ENCODE assay signal across 1 cellular context in the genomic region with DNA sequence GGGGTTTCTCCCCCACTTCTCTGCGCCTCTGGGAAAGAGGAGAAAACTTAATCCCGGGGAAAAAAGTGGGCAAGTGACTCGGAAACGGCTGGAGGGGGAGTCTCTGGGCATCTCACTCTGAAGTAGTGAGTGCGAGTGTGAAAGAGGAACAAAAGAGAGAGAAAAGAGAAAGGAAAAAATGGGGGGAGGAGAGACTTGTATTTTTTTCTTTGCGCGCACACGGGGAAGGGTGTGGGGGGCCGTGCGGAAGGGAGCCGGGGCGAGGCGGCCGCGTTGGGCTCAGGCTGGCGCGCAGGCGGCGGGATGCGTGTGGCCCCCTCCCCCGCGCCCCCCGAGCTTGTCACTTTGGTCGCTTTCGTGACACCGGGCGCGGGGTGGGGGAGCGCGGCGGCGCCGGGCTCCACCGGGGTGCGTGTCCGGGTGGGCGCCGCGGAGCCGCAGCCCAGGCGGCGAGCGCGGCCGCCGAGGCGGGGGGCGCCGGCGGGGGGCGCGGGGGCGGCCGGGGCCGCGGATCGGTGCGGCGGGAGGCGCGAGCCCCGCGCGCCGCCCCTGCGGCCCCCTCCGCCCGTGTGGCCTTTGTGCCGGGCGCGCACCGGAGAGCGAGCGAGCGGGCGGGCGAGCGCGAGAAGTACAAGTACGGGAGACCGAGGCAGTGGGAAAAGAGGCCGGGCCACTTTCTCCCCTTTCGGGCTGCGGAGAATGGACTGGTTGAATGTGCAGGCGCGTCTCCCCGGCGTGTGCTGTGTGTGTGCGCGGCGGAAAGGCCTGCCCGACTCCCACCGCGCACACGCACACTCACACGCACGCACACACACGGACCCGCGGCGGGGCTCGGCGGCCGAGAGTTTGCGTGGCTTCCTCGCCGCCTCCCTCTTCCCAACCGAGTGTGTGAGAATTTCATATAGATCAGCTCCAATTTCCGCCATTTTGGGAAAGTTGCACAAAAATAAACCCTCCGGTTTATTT.
TF ChIP-seq lines count a peak whose summit lies in the region.

No MANE protein-coding gene starts in this region.

TF ChIP-seq in HEK293, 187 proteins besides CTCF, POLR2A, EP300 and RAD21 (continued from another document and continues in another):
- TF ChIP-seq, protein P1, sequence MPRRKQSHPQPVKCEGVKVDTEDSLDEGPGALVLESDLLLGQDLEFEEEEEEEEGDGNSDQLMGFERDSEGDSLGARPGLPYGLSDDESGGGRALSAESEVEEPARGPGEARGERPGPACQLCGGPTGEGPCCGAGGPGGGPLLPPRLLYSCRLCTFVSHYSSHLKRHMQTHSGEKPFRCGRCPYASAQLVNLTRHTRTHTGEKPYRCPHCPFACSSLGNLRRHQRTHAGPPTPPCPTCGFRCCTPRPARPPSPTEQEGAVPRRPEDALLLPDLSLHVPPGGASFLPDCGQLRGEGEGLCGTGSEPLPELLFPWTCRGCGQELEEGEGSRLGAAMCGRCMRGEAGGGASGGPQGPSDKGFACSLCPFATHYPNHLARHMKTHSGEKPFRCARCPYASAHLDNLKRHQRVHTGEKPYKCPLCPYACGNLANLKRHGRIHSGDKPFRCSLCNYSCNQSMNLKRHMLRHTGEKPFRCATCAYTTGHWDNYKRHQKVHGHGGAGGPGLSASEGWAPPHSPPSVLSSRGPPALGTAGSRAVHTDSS (tag by site-specific recombination; IDR thresholded peaks at IDR 0.05) = no peak
- TF ChIP-seq ZBTB17 (tag by site-specific recombination; IDR thresholded peaks at IDR 0.05) (no peak), ZSCAN23 (tag by site-specific recombination; IDR thresholded peaks at IDR 0.05) (no peak), ZNF830 (tag by site-specific recombination; IDR thresholded peaks at IDR 0.05; ENCODE audit: low read depth) (no peak), BCL11B (tag by site-specific recombination; IDR thresholded peaks at IDR 0.05; ENCODE audit: low read depth) (no peak), ZNF768 (tag by site-specific recombination; IDR thresholded peaks at IDR 0.05) (no peak), ZNF335 (tag by site-specific recombination; conservative IDR thresholded peaks at IDR 0.05) (peak; percentile 27), HOXC10 (CRISPR knock-in tag; IDR thresholded peaks at IDR 0.05) (no peak), ZFHX2 (tag by site-specific recombination; conservative IDR thresholded peaks at IDR 0.05) (no peak; the same call in 1 of the 2 replicates), ZNF548 (tag by site-specific recombination; IDR thresholded peaks at IDR 0.05) (no peak), YY1 (tag by site-specific recombination; IDR thresholded peaks at IDR 0.05) (no peak), ZNF629 (tag by site-specific recombination; IDR thresholded peaks at IDR 0.05) (no peak), ZNF792 (tag by site-specific recombination; IDR thresholded peaks at IDR 0.05) (no peak), ZNF777 (tag by site-specific recombination; IDR thresholded peaks at IDR 0.05; ENCODE audit: borderline replicate concordance) (no peak), ZNF747 (tag by site-specific recombination; IDR thresholded peaks at IDR 0.05) (no peak), ZNF501 (tag by site-specific recombination; IDR thresholded peaks at IDR 0.05) (peak; percentile 33; the same call in 1 of the 2 replicates), ZNF623 (tag by site-specific recombination; IDR thresholded peaks at IDR 0.05) (no peak), ZNF202 (tag by site-specific recombination; IDR thresholded peaks at IDR 0.05; ENCODE audit: borderline replicate concordance) (no peak), ZNF514 (tag by site-specific recombination; IDR thresholded peaks at IDR 0.05) (no peak), ZNF354C (tag by site-specific recombination; IDR thresholded peaks at IDR 0.05; ENCODE audit: borderline replicate concordance, low read depth) (no peak), ZBTB21 (tag by site-specific recombination; IDR thresholded peaks at IDR 0.05) (no peak), ZNF791 (tag by site-specific recombination; IDR thresholded peaks at IDR 0.05) (no peak), PRDM1 (tag by site-specific recombination; IDR thresholded peaks at IDR 0.05) (peak; percentile 90), ZNF121 (tag by site-specific recombination; IDR thresholded peaks at IDR 0.05) (no peak), ZNF433 (tag by site-specific recombination; IDR thresholded peaks at IDR 0.05; ENCODE audit: low read depth) (no peak), ZNF140 (tag by site-specific recombination; IDR thresholded peaks at IDR 0.05) (no peak), ZNF302 (tag by site-specific recombination; IDR thresholded peaks at IDR 0.05; ENCODE audit: low read depth) (no peak), ZNF366 (tag by site-specific recombination; conservative IDR thresholded peaks at IDR 0.05) (peak; percentile 89), ZNF624 (tag by site-specific recombination; IDR thresholded peaks at IDR 0.05) (no peak), ZSCAN30 (tag by site-specific recombination; IDR thresholded peaks at IDR 0.05) (0 out of 2 replicates have a peak, but pooled peaks have one; percentile 17), KLF1 (tag by site-specific recombination; IDR thresholded peaks at IDR 0.05) (no peak), ZNF10 (tag by site-specific recombination; IDR thresholded peaks at IDR 0.05) (no peak), SETDB1 (IDR thresholded peaks at IDR 0.05; ENCODE audit: insufficient read length, low read length) (no peak), ZNF221 (tag by site-specific recombination; IDR thresholded peaks at IDR 0.05; ENCODE audit: borderline replicate concordance) (no peak), SCRT2 (tag by site-specific recombination; IDR thresholded peaks at IDR 0.05) (no peak), ZNF16 (tag by site-specific recombination; IDR thresholded peaks at IDR 0.05; ENCODE audit: low read depth) (no peak), SP3 (tag by site-specific recombination; IDR thresholded peaks at IDR 0.05) (no peak), ZNF223 (tag by site-specific recombination; IDR thresholded peaks at IDR 0.05) (no peak), HOXD13 (CRISPR knock-in tag; IDR thresholded peaks at IDR 0.05; ENCODE audit: borderline replicate concordance) (no peak), ZNF416 (tag by site-specific recombination; IDR thresholded peaks at IDR 0.05) (no peak), ZNF701 (tag by site-specific recombination; IDR thresholded peaks at IDR 0.05) (no peak)
- TF ChIP-seq, protein P2, sequence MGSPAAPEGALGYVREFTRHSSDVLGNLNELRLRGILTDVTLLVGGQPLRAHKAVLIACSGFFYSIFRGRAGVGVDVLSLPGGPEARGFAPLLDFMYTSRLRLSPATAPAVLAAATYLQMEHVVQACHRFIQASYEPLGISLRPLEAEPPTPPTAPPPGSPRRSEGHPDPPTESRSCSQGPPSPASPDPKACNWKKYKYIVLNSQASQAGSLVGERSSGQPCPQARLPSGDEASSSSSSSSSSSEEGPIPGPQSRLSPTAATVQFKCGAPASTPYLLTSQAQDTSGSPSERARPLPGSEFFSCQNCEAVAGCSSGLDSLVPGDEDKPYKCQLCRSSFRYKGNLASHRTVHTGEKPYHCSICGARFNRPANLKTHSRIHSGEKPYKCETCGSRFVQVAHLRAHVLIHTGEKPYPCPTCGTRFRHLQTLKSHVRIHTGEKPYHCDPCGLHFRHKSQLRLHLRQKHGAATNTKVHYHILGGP (tag by site-specific recombination; IDR thresholded peaks at IDR 0.05) = no peak
- TF ChIP-seq, protein P3, sequence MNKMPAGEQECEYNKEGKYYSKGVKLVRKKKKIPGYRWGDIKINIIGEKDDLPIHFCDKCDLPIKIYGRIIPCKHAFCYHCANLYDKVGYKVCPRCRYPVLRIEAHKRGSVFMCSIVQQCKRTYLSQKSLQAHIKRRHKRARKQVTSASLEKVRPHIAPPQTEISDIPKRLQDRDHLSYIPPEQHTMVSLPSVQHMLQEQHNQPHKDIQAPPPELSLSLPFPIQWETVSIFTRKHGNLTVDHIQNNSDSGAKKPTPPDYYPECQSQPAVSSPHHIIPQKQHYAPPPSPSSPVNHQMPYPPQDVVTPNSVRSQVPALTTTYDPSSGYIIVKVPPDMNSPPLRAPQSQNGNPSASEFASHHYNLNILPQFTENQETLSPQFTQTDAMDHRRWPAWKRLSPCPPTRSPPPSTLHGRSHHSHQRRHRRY (tag by site-specific recombination; IDR thresholded peaks at IDR 0.05) = no peak
- TF ChIP-seq, protein P4, sequence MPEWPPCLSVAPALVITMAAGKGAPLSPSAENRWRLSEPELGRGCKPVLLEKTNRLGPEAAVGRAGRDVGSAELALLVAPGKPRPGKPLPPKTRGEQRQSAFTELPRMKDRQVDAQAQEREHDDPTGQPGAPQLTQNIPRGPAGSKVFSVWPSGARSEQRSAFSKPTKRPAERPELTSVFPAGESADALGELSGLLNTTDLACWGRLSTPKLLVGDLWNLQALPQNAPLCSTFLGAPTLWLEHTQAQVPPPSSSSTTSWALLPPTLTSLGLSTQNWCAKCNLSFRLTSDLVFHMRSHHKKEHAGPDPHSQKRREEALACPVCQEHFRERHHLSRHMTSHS (tag by site-specific recombination; IDR thresholded peaks at IDR 0.05) = no peak
- TF ChIP-seq, protein P5, sequence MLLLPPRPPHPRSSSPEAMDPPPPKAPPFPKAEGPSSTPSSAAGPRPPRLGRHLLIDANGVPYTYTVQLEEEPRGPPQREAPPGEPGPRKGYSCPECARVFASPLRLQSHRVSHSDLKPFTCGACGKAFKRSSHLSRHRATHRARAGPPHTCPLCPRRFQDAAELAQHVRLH (tag by site-specific recombination; IDR thresholded peaks at IDR 0.05) = no peak
- TF ChIP-seq, protein P6, sequence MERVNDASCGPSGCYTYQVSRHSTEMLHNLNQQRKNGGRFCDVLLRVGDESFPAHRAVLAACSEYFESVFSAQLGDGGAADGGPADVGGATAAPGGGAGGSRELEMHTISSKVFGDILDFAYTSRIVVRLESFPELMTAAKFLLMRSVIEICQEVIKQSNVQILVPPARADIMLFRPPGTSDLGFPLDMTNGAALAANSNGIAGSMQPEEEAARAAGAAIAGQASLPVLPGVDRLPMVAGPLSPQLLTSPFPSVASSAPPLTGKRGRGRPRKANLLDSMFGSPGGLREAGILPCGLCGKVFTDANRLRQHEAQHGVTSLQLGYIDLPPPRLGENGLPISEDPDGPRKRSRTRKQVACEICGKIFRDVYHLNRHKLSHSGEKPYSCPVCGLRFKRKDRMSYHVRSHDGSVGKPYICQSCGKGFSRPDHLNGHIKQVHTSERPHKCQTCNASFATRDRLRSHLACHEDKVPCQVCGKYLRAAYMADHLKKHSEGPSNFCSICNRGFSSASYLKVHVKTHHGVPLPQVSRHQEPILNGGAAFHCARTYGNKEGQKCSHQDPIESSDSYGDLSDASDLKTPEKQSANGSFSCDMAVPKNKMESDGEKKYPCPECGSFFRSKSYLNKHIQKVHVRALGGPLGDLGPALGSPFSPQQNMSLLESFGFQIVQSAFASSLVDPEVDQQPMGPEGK (tag by site-specific recombination; IDR thresholded peaks at IDR 0.05) = peak; percentile 92
- TF ChIP-seq, protein P7, sequence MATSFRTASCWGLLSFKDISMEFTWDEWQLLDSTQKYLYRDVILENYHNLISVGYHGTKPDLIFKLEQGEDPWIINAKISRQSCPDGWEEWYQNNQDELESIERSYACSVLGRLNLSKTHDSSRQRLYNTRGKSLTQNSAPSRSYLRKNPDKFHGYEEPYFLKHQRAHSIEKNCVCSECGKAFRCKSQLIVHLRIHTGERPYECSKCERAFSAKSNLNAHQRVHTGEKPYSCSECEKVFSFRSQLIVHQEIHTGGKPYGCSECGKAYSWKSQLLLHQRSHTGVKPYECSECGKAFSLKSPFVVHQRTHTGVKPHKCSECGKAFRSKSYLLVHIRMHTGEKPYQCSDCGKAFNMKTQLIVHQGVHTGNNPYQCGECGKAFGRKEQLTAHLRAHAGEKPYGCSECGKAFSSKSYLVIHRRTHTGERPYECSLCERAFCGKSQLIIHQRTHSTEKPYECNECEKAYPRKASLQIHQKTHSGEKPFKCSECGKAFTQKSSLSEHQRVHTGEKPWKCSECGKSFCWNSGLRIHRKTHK (tag by site-specific recombination; IDR thresholded peaks at IDR 0.05) = no peak
- TF ChIP-seq, protein P8, sequence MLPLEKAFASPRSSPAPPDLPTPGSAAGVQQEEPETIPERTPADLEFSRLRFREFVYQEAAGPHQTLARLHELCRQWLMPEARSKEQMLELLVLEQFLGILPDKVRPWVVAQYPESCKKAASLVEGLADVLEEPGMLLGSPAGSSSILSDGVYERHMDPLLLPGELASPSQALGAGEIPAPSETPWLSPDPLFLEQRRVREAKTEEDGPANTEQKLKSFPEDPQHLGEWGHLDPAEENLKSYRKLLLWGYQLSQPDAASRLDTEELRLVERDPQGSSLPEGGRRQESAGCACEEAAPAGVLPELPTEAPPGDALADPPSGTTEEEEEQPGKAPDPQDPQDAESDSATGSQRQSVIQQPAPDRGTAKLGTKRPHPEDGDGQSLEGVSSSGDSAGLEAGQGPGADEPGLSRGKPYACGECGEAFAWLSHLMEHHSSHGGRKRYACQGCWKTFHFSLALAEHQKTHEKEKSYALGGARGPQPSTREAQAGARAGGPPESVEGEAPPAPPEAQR (tag by site-specific recombination; IDR thresholded peaks at IDR 0.05) = no peak
- TF ChIP-seq, protein P9, sequence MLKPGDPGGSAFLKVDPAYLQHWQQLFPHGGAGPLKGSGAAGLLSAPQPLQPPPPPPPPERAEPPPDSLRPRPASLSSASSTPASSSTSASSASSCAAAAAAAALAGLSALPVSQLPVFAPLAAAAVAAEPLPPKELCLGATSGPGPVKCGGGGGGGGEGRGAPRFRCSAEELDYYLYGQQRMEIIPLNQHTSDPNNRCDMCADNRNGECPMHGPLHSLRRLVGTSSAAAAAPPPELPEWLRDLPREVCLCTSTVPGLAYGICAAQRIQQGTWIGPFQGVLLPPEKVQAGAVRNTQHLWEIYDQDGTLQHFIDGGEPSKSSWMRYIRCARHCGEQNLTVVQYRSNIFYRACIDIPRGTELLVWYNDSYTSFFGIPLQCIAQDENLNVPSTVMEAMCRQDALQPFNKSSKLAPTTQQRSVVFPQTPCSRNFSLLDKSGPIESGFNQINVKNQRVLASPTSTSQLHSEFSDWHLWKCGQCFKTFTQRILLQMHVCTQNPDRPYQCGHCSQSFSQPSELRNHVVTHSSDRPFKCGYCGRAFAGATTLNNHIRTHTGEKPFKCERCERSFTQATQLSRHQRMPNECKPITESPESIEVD (tag by site-specific recombination; IDR thresholded peaks at IDR 0.05) = no peak
